ENCODE assay signal across 8 cellular contexts in genomic region chr1:1917995-1918900, GRCh38. TPM values are rescaled to one million over a fixed set of nuclear protein-coding genes. Genes with fewer than 3 reads are reported as not detected.
DNase-seq lines count a peak whose midpoint lies in the region; ATAC-seq and TF ChIP-seq lines count a peak whose summit lies in the region.

No MANE protein-coding gene starts in this region.

- H3K4me1 ChIP-seq in cardiac muscle cell (ENCODE audit: low read depth) = peaks cover 12% of the 10 kb centered on the region
- H3K4me1 ChIP-seq in mucosa of rectum (ENCODE audit: control insufficient read depth in 2 of 2, insufficient read depth in 2 of 2, low read length in 2 of 2) = peaks cover 27 to 35% of the 10 kb centered on the region in 2 donors

- no peak for ATAC-seq in central memory CD8-positive, alpha-beta T cell (replicated peaks; ENCODE audit: extremely low read depth, poor library complexity, severe bottlenecking)
- ATAC-seq in HG02759 (IDR thresholded peaks at IDR 0.05; ENCODE audit: unreplicated experiment) = no peak

- peak overlapping the region; percentile 41 to 70 for H3K9ac ChIP-seq in mucosa of rectum (ENCODE audit: low read depth in 1 of 2, low read length in 2 of 2)

- no peaks in the 10 kb centered on the region for H3K27me3 ChIP-seq in cardiac muscle cell
- no peaks in the 10 kb centered on the region for H3K27me3 ChIP-seq in mucosa of rectum (ENCODE audit: control insufficient read depth in 2 of 2, insufficient read depth in 2 of 2, low read length in 2 of 2)

- H3K36me3 Mint-ChIP-seq in central memory CD8-positive, alpha-beta T cell (ENCODE audit: insufficient read depth) = peaks cover 5% of the 10 kb centered on the region

- TF ChIP-seq CTCF in cardiac muscle cell (IDR thresholded peaks at IDR 0.05; ENCODE audit: low read depth, low read length) = no peak

- no peak overlapping the region for H3K27ac ChIP-seq in cardiac muscle cell
- H3K27ac ChIP-seq in mucosa of rectum (ENCODE audit: low read depth in 2 of 2, low read length in 2 of 2) = peak overlapping the region; percentile 74 to 81

- peaks cover 9% of the 10 kb centered on the region for H3K27me3 Mint-ChIP-seq in central memory CD8-positive, alpha-beta T cell

- no peaks in the 10 kb centered on the region for H3K9me3 Mint-ChIP-seq in central memory CD8-positive, alpha-beta T cell

- no peak overlapping the region for H3K27ac Mint-ChIP-seq in central memory CD8-positive, alpha-beta T cell (ENCODE audit: low read depth)

- peak overlapping the region; percentile 57 for H3K4me3 Mint-ChIP-seq in central memory CD8-positive, alpha-beta T cell

- H3K36me3 ChIP-seq in cardiac muscle cell = no peaks in the 10 kb centered on the region
- no peaks in the 10 kb centered on the region for H3K36me3 ChIP-seq in mucosa of rectum (ENCODE audit: control insufficient read depth in 2 of 2, insufficient read depth in 2 of 2, low read length in 2 of 2)

- no peaks in the 10 kb centered on the region for H3K4me1 Mint-ChIP-seq in central memory CD8-positive, alpha-beta T cell

- H3K9me3 ChIP-seq in cardiac muscle cell (ENCODE audit: low read depth) (no peaks in the 10 kb centered on the region), mucosa of rectum (ENCODE audit: control insufficient read depth in 2 of 2, low read length in 2 of 2) (no peaks in the 10 kb centered on the region)

- intact Hi-C loops in cardiac septum (cut with DNase I) = no loop called here

- H3K4me3 ChIP-seq in cardiac muscle cell (peak overlapping the region; percentile 36), mucosa of rectum (ENCODE audit: low read length in 2 of 2) (peak overlapping the region; percentile 61)

- DNase-seq in cardiac muscle cell (ENCODE audit: low read depth in 1 of 2, low spot score in 1 of 2) (no peak), cardiac septum (ENCODE audit: low spot score) (no peak), NCI-H1694 treated with DMSO at 0.1 percent for 48 hours (lab: John Stamatoyannopoulos, UW) (no peak), SIG-M5 (lab: John Stamatoyannopoulos, UW) (no peak)
- no peak for DNase-seq in central memory CD8-positive, alpha-beta T cell (ENCODE audit: low spot score in 2 of 2)
- DNase-seq in effector CD8-positive, alpha-beta T cell (lab: John Stamatoyannopoulos, UW) = no peak

RNA-seq across cellular contexts. Expression of gene TMEM52, which starts 0.8 kb away (rescaled TPM):
- 6.9 and 7.1 TPM in 2 replicates for total RNA-seq in cardiac muscle cell
- 4.2 and 16.6 TPM in 2 replicates for polyA plus RNA-seq in cardiac muscle cell
- 0.70 TPM for total RNA-seq in cardiac septum

RNA-seq across cellular contexts. Expression of gene CALML6, which starts 3.2 kb away (rescaled TPM):
- 0.63 TPM in 1 of 2 replicates, not detected in the other for total RNA-seq in cardiac muscle cell
- polyA plus RNA-seq in cardiac muscle cell = 0.28 TPM in 1 of 2 replicates, not detected in the other
- 0.16 TPM for total RNA-seq in cardiac septum

RNA-seq across cellular contexts. Expression of gene GNB1, which starts 27.4 kb away (rescaled TPM):
- total RNA-seq in cardiac muscle cell = 85.5 and 93.5 TPM in 2 replicates
- polyA plus RNA-seq in cardiac muscle cell = 185 and 196 TPM in 2 replicates
- total RNA-seq in cardiac septum = 183 TPM
